ENCODE assay signal across 8 cellular contexts in the genomic region with DNA sequence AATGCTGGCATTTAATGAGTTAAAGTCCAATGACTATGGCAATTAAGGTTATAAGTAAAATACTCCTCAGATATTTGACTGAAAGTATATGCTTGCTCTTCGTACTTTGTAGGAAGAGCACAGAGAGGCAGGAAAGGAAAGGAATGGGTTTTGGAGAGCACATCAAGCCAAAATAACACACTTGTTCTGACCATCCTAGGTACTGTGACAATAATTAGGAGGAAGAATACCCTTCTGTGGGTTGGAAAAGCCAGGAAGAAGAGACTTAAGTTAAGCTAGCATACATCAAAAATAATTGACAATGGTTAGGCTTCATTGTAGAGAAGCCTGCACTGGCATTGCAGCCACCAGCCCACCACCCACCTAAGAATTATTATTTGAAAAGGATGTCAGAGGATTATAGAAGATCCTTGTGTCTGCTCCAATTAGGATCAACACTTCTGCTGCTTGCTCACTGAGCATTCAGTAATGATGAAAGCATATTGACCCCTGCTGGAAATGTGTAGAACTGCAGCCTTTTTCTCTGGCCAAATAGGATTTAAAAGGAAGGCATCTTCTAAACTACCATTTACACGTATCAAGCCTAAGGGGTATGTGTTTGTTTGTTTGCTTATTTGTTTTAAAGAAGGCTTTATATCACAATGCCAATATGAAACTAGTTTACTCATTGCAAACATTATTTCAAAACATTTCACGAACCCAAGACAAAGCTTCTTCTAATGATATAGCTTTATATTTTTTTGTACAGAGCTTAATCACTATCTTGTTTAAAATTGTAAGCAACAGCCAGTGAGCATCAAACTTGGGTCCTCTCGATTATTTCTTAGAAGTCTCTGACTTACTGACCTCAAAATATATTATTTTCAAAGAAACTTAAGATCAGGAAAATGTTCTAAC.
DNase-seq lines count a peak whose midpoint lies in the region; ATAC-seq and TF ChIP-seq lines count a peak whose summit lies in the region.

No MANE protein-coding gene starts in this region.

- H3K4ac ChIP-seq in mesendoderm (ENCODE audit: low read depth, low read length) = no peak overlapping the region

- DNase-seq in CD14-positive monocyte (ENCODE audit: low spot score) (no peak), NCI-H2171 (lab: John Stamatoyannopoulos, UW) (peak; percentile 2), mesendoderm (peak; percentile 85)
- peak; percentile 43 to 55 for DNase-seq in stimulated activated naive CD8-positive, alpha-beta T cell treated with anti-CD3 and anti-CD28 coated beads, Interleukin-15, amount 100 ng/mL, for 72 hours

- H3K9ac ChIP-seq in endocrine pancreas (ENCODE audit: control insufficient read depth, insufficient read depth, low read length) = no peak overlapping the region
- no peak overlapping the region for H3K9ac ChIP-seq in mesendoderm (ENCODE audit: low read length)

- H3K4me3 ChIP-seq in WI38 (ENCODE audit: low read depth, low read length) (no peak overlapping the region), endocrine pancreas (ENCODE audit: control insufficient read depth, insufficient read depth, low read length) (peak overlapping the region; percentile 15), mesendoderm (ENCODE audit: low read length) (no peak overlapping the region)

- no peak overlapping the region for H2BK15ac ChIP-seq in mesendoderm (replicated peaks; ENCODE audit: low read depth)

- intact Hi-C loops in CD14-positive monocyte (cut with micrococcal nuclease) = no loop called here

- no CpG with 5 or more reads among the region's 4 CpGs for WGBS in mesendoderm (ENCODE audit: extremely low coverage, insufficient coverage, low lambda C conversion rate)

- no peak overlapping the region for H2AK5ac ChIP-seq in mesendoderm (ENCODE audit: low read length)

- no peak overlapping the region for H3K18ac ChIP-seq in mesendoderm (ENCODE audit: low read length)

- H3K56ac ChIP-seq in mesendoderm (ENCODE audit: low read length) = no peak overlapping the region

- H2BK5ac ChIP-seq in mesendoderm (ENCODE audit: low read length) = no peak overlapping the region

- no peak overlapping the region for H2BK120ac ChIP-seq in mesendoderm (ENCODE audit: low read depth, low read length)

- H3K27me3 Mint-ChIP-seq in CD14-positive monocyte (ENCODE audit: low read depth in 3 of 3) = no peaks in the 10 kb centered on the region
- no peaks in the 10 kb centered on the region for H3K27me3 Mint-ChIP-seq in stimulated activated naive CD8-positive, alpha-beta T cell treated with anti-CD3 and anti-CD28 coated beads, Interleukin-15, amount 100 ng/mL, for 72 hours

- no peak overlapping the region for H4K8ac ChIP-seq in mesendoderm (ENCODE audit: low read depth, low read length)

- peaks cover 0 to 6% (median 3%) of the 10 kb centered on the region in 7 donors for H3K9me3 Mint-ChIP-seq in CD14-positive monocyte
- H3K9me3 Mint-ChIP-seq in stimulated activated naive CD8-positive, alpha-beta T cell treated with anti-CD3 and anti-CD28 coated beads, Interleukin-15, amount 100 ng/mL, for 72 hours = peaks cover 0 to 5% of the 10 kb centered on the region in 2 donors

- no peak overlapping the region for H3K4me3 Mint-ChIP-seq in CD14-positive monocyte
- no peak overlapping the region for H3K4me3 Mint-ChIP-seq in stimulated activated naive CD8-positive, alpha-beta T cell treated with anti-CD3 and anti-CD28 coated beads, Interleukin-15, amount 100 ng/mL, for 72 hours

- no peak overlapping the region for H3K27ac Mint-ChIP-seq in CD14-positive monocyte
- H3K27ac Mint-ChIP-seq in stimulated activated naive CD8-positive, alpha-beta T cell treated with anti-CD3 and anti-CD28 coated beads, Interleukin-15, amount 100 ng/mL, for 72 hours = no peak overlapping the region

- TF ChIP-seq CTCF in CD14-positive monocyte (IDR thresholded peaks at IDR 0.05) (peak; percentile 92), WI38 (IDR thresholded peaks at IDR 0.05; ENCODE audit: low read depth, low read length) (peak; percentile 55; the same call in 1 of the 2 replicates)

- H3K27ac ChIP-seq in mesendoderm (ENCODE audit: low read depth, low read length) = no peak overlapping the region

- no peaks in the 10 kb centered on the region for H3K36me3 Mint-ChIP-seq in CD14-positive monocyte

- H3K4me2 ChIP-seq in mesendoderm (ENCODE audit: low read length) = no peak overlapping the region

- no peaks in the 10 kb centered on the region for H3K36me3 ChIP-seq in endocrine pancreas (ENCODE audit: control insufficient read depth, insufficient read depth, low read length)
- no peaks in the 10 kb centered on the region for H3K36me3 ChIP-seq in mesendoderm (ENCODE audit: control insufficient read depth, insufficient read depth, low read length)

- no peak overlapping the region for H4K5ac ChIP-seq in mesendoderm (ENCODE audit: low read length)

- peak; percentile 88 for ATAC-seq in GM19023 (IDR thresholded peaks at IDR 0.05; ENCODE audit: unreplicated experiment)
- peak; percentile 94 for ATAC-seq in HG03175 (IDR thresholded peaks at IDR 0.05; ENCODE audit: unreplicated experiment)
- peak; percentile 62 for ATAC-seq in stimulated activated naive CD8-positive, alpha-beta T cell treated with anti-CD3 and anti-CD28 coated beads, Interleukin-15, amount 100 ng/mL, for 72 hours

- no peaks in the 10 kb centered on the region for H3K79me2 ChIP-seq in mesendoderm (ENCODE audit: control insufficient read depth, insufficient read depth, low read length)

- no peaks in the 10 kb centered on the region for H3K79me1 ChIP-seq in mesendoderm (ENCODE audit: low read length)

- peaks cover 4% of the 10 kb centered on the region for H3K9me3 ChIP-seq in endocrine pancreas (ENCODE audit: control insufficient read depth, low read length)

- H3K4me1 Mint-ChIP-seq in CD14-positive monocyte = peaks cover 5% of the 10 kb centered on the region
- peaks cover 4% of the 10 kb centered on the region for H3K4me1 Mint-ChIP-seq in stimulated activated naive CD8-positive, alpha-beta T cell treated with anti-CD3 and anti-CD28 coated beads, Interleukin-15, amount 100 ng/mL, for 72 hours

- H3K27me3 ChIP-seq in endocrine pancreas (ENCODE audit: control insufficient read depth, insufficient read depth, low read length) (no peaks in the 10 kb centered on the region), mesendoderm (ENCODE audit: insufficient read depth, low read length, poor library complexity) (no peaks in the 10 kb centered on the region)

- no peaks in the 10 kb centered on the region for H3K4me1 ChIP-seq in endocrine pancreas (ENCODE audit: control insufficient read depth, insufficient read depth, low read length)
- H3K4me1 ChIP-seq in mesendoderm (ENCODE audit: control insufficient read depth, low read depth, low read length) = no peaks in the 10 kb centered on the region

- no peak overlapping the region for H3K23ac ChIP-seq in mesendoderm (ENCODE audit: low read length)
